ENCODE assay signal across 12 cellular contexts in genomic region chr7:5352440-5353010, GRCh38.
"Had no signal": no experiment of that assay in that cellular context is flagged by ENCODE, and none has a peak within 500 bp of the region (broad histone marks: within the 10 kb centered on the region; RNA-seq: fewer than 3 reads in every experiment).

No MANE protein-coding gene starts in this region.

- H3K27ac Mint-ChIP-seq: activated CD8-positive, alpha-beta T cell treated with anti-CD3 and anti-CD28 coated beads for 36 hours; activated naive CD8-positive, alpha-beta T cell treated with anti-CD3 and anti-CD28 coated beads, Interleukin-2, amount 10 ng/mL, durations not matched to agents 7 days and 5 days had no signal

- H3K27ac ChIP-seq: neutrophil had no signal

- H3K9me3 Mint-ChIP-seq: activated CD8-positive, alpha-beta T cell treated with anti-CD3 and anti-CD28 coated beads for 36 hours; activated naive CD8-positive, alpha-beta T cell treated with anti-CD3 and anti-CD28 coated beads, Interleukin-2, amount 10 ng/mL, durations not matched to agents 7 days and 5 days had no signal

- DNase-seq: activated CD4-positive, alpha-beta T cell treated with anti-CD3 and anti-CD28 coated beads for 4 hours; activated CD8-positive, alpha-beta memory T cell treated with anti-CD3 and anti-CD28 coated beads, Interleukin-2, amount 50 U/mL, for 48 hours; activated CD8-positive, alpha-beta T cell treated with anti-CD3 and anti-CD28 coated beads for 36 hours; activated naive CD8-positive, alpha-beta T cell treated with anti-CD3 and anti-CD28 coated beads, Interleukin-2, amount 10 ng/mL, durations not matched to agents 7 days and 5 days; aorta; foreskin melanocyte; posterior cingulate gyrus; right cardiac atrium; stimulated activated naive CD4-positive, alpha-beta T cell had no signal

- FAIRE-seq: bronchial epithelial cell, endothelial cell of umbilical vein had no signal

- ATAC-seq: activated CD8-positive, alpha-beta T cell treated with anti-CD3 and anti-CD28 coated beads for 36 hours; right cardiac atrium had no signal

- H3K4me3 Mint-ChIP-seq: activated CD8-positive, alpha-beta T cell treated with anti-CD3 and anti-CD28 coated beads for 36 hours; activated naive CD8-positive, alpha-beta T cell treated with anti-CD3 and anti-CD28 coated beads, Interleukin-2, amount 10 ng/mL, durations not matched to agents 7 days and 5 days had no signal

- H3K27me3 ChIP-seq: neutrophil had no signal

- H3K27me3 Mint-ChIP-seq: activated CD8-positive, alpha-beta T cell treated with anti-CD3 and anti-CD28 coated beads for 36 hours; activated naive CD8-positive, alpha-beta T cell treated with anti-CD3 and anti-CD28 coated beads, Interleukin-2, amount 10 ng/mL, durations not matched to agents 7 days and 5 days had no signal

- H3K9me3 ChIP-seq: neutrophil had no signal
